Comparison of ENCODE assay signal across 8 cellular contexts in the genomic region with DNA sequence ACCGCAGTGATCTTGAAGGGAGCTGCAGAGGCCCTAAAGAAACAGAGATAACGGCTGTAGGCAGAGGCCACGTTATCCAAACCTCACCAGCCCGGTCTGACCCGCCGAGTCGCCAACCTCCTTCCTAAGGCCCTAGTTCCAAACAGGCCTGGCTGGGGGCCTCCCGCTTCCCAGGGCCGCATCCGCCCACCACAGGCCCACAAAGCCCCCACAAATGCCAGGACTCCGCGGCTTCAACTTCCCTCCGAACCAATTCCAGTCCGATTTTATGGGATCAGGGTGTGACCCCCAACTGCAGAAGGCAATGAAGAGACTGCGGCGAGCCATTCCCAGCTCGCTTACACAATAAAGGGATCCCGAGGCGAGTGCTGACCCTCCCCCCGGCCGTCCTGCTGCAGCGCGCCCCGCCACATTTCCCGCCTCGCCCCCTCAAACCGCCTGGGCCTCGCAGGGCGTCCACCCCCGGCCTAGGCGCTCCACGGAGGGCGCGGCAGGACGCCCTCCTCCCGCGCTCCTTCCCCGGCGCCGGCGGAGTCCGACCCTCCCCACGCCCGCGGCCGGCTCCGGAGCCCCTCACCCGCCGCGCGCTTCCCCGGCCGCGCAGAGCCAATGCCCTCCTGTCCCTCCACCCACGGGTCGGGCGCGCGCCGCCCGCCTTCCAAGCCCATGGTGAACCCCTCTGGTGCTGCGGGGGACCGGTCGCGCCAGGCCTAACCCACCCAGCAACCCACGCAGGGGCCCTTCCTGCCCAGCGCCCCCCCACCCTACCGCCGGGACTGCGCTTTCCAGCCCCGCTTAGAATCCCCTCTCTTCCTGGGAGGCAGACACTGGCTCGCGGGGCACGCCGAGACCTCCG. TPM values are rescaled to one million over a fixed set of nuclear protein-coding genes. Genes with fewer than 3 reads are reported as not detected.
DNase-seq lines count a peak whose midpoint lies in the region; TF ChIP-seq lines count a peak whose summit lies in the region.

No MANE protein-coding gene starts in this region.

- TF ChIP-seq RAD21 in SK-N-SH (IDR thresholded peaks at IDR 0.05; ENCODE audit: low read length) = no peak

- H3K9me3 ChIP-seq in SK-N-SH = no peaks in the 10 kb centered on the region

- peak; percentile 70 for DNase-seq in NCI-H82 (lab: John Stamatoyannopoulos, UW)
- DNase-seq in NCI-H82 treated with DMSO at 0.1 percent for 48 hours (lab: John Stamatoyannopoulos, UW; ENCODE audit: unreplicated experiment) = no peak
- peak; percentile 67 for DNase-seq in SK-N-SH
- DNase-seq in caudate nucleus (lab: John Stamatoyannopoulos, UW) = peak in 24 of 61 donors; percentile 5 to 67 (median 30)
- DNase-seq in kidney epithelial cell (ENCODE audit: low read depth) = no peak
- peak; percentile 24 for DNase-seq in stimulated activated CD4-positive, alpha-beta T cell treated with anti-CD3 and anti-CD28 coated beads, Interleukin-4, amount 100 ng/mL, for 1 hour
- DNase-seq in NCI-H1048 (lab: John Stamatoyannopoulos, UW) = no peak
- no peak for DNase-seq in central memory CD4-positive, alpha-beta T cell

- no peak for TF ChIP-seq EP300 in SK-N-SH (IDR thresholded peaks at IDR 0.05; ENCODE audit: borderline replicate concordance in 1 of 2, low read depth in 1 of 2, low read length in 1 of 2)

- H3K27me3 ChIP-seq in SK-N-SH (ENCODE audit: insufficient read depth) (no peaks in the 10 kb centered on the region), kidney epithelial cell (ENCODE audit: control insufficient read depth, insufficient read depth, low read length) (no peaks in the 10 kb centered on the region)

- H3K4me3 ChIP-seq in SK-N-SH (ENCODE audit: low read depth in 2 of 2, low read length in 1 of 2) (peak overlapping the region; percentile 93 to 94), kidney epithelial cell (ENCODE audit: low read depth, low read length) (peak overlapping the region; percentile 98)

- H3K4me1 ChIP-seq in SK-N-SH (ENCODE audit: control insufficient read depth in 1 of 2, insufficient read depth in 2 of 2, low read depth in 1 of 2, low read length in 1 of 2) = peaks cover 10 to 13% of the 10 kb centered on the region in 2 experiments; a peak in 3 of 4 replicates

- H3K36me3 ChIP-seq in SK-N-SH (replicated peaks in 1 of 2; ENCODE audit: control insufficient read depth in 1 of 2, insufficient read depth in 2 of 2, low read length in 1 of 2) (no peaks in the 10 kb centered on the region), kidney epithelial cell (ENCODE audit: control insufficient read depth, insufficient read depth, low read length) (no peaks in the 10 kb centered on the region)

- peak overlapping the region; percentile 96 for H3K4me2 ChIP-seq in SK-N-SH

- peaks cover 6% of the 10 kb centered on the region for H3F3A ChIP-seq in SK-N-SH (replicated peaks; ENCODE audit: insufficient read depth)

- peak overlapping the region; percentile 70 to 88 for H3K27ac ChIP-seq in SK-N-SH (ENCODE audit: low read depth in 2 of 2, low read length in 1 of 2)
- peak overlapping the region; percentile 62 for H3K27ac ChIP-seq in caudate nucleus (ENCODE audit: low read depth, low read length)

- peaks cover 58% of the 10 kb centered on the region for H3K79me2 ChIP-seq in SK-N-SH (ENCODE audit: insufficient read depth)

- TF ChIP-seq CTCF in SK-N-SH (IDR thresholded peaks at IDR 0.05) (no peak), kidney epithelial cell (IDR thresholded peaks at IDR 0.05; ENCODE audit: insufficient read depth, low read length, poor library complexity, severe bottlenecking) (no peak)

- POLR2A ChIA-PET in SK-N-SH (lab: Yijun Ruan, JAX) = interaction anchor here (0.9 to 1.4 kb wide), 3 partner anchors 19 to 253 kb away, joined by 3 to 5 read pairs (median 4); partner anchors contain the start of genes KRABD2 and RPL26

- no peaks in the 10 kb centered on the region for H3K9me2 ChIP-seq in SK-N-SH

- peaks cover 24% of the 10 kb centered on the region for H4K20me1 ChIP-seq in SK-N-SH (ENCODE audit: insufficient read depth)

- peak overlapping the region; percentile 78 for H2AFZ ChIP-seq in SK-N-SH (ENCODE audit: low read depth)

- under 1% methylated on average over 30 of the region's 76 CpGs for WGBS in SK-N-SH (ENCODE audit: low lambda C conversion rate)

- peak overlapping the region; percentile 92 for H3K9ac ChIP-seq in SK-N-SH

- CTCF ChIA-PET in SK-N-SH (lab: Yijun Ruan, JAX) = interaction anchor here (1.0 to 1.5 kb wide), 8 partner anchors 11 to 220 kb away, joined by 3 to 11 read pairs (median 4); no protein-coding TSS in a partner anchor

TF ChIP-seq in SK-N-SH, 30 proteins besides CTCF, POLR2A, EP300 and RAD21:
- TF ChIP-seq NFIC (IDR thresholded peaks at IDR 0.05; ENCODE audit: borderline replicate concordance) = no peak
- TF ChIP-seq MXI1 (IDR thresholded peaks at IDR 0.05; ENCODE audit: low read depth, low read length) = peak; percentile 7; the same call in 1 of the 2 replicates

RNA-seq across cellular contexts. Expression of gene MYH10, which starts 0.9 kb away (rescaled TPM):
- polyA plus RNA-seq in SK-N-SH (2012; rRNA removed) = 58.3 and 64.2 TPM in 2 replicates
- 29.7 and 42.0 TPM in 2 replicates for polyA plus RNA-seq in SK-N-SH (2012; cell fraction: cytosol; rRNA removed)
- 80.5 and 101 TPM in 2 replicates for polyA plus RNA-seq in SK-N-SH (2012; cell fraction: nucleus; rRNA removed)
- 65.9 and 90.5 TPM in 2 replicates for total RNA-seq in kidney epithelial cell

Comparison
In these comparisons a context has a peak if more than half of its experiments do, and no peak if none do; other contexts are left out.
1. DNase-seq: peak in NCI-H82 (single experiment), SK-N-SH (single experiment) and stimulated activated CD4-positive, alpha-beta T cell treated with anti-CD3 and anti-CD28 coated beads, Interleukin-4, amount 100 ng/mL, for 1 hour (single experiment); none in NCI-H82 treated with DMSO at 0.1 percent for 48 hours (single experiment), kidney epithelial cell (single experiment), NCI-H1048 (single experiment) and central memory CD4-positive, alpha-beta T cell (single experiment).